ENCODE assay signal across 21 cellular contexts in genomic region chr4:52606766-52607165, GRCh38.
"Had no signal": no experiment of that assay in that cellular context is flagged by ENCODE, and none has a peak within 500 bp of the region (broad histone marks: within the 10 kb centered on the region; RNA-seq: fewer than 3 reads in every experiment).

No MANE protein-coding gene starts in this region.

- H3K4me3 ChIP-seq: esophagus squamous epithelium, gastrocnemius medialis, heart left ventricle, neural progenitor cell, psoas muscle, sigmoid colon, upper lobe of left lung had no signal

- H3K27ac ChIP-seq: brain microvascular endothelial cell, esophagus squamous epithelium, gastrocnemius medialis, heart left ventricle, neural progenitor cell, psoas muscle, sigmoid colon, upper lobe of left lung had no signal

- DNase-seq: activated CD4-positive, alpha-beta T cell treated with anti-CD3 and anti-CD28 coated beads for 4 hours; activated CD8-positive, alpha-beta memory T cell treated with anti-CD3 and anti-CD28 coated beads, Interleukin-2, amount 50 U/mL, for 4 hours; activated CD8-positive, alpha-beta T cell treated with anti-CD3 and anti-CD28 coated beads, Interleukin-2, amount 10 ng/mL, durations not matched to agents 7 days and 5 days; activated effector memory CD4-positive, alpha-beta T cell treated with anti-CD3 and anti-CD28 coated beads, Interleukin-2, amount 50 U/mL, for 16 hours; activated T-cell treated with anti-CD3 and anti-CD28 coated beads, Interleukin-2, amount 50 U/mL, for 48 hours; amniotic stem cell; brain microvascular endothelial cell; cortex of kidney; effector CD4-positive, alpha-beta T cell; esophagus squamous epithelium; gastrocnemius medialis; heart left ventricle; mammary epithelial cell; naive B cell; psoas muscle; sigmoid colon; stimulated activated CD4-positive, alpha-beta T cell treated with anti-CD3 and anti-CD28 coated beads, Interleukin-1b, Interleukin-23, amount 100 ng/mL, for 48 hours; stimulated activated naive CD8-positive, alpha-beta T cell treated with anti-CD3 and anti-CD28 coated beads, Interleukin-15, amount 100 ng/mL, for 72 hours; T-helper 2 cell; upper lobe of left lung had no signal

- H3K27me3 ChIP-seq: brain microvascular endothelial cell, esophagus squamous epithelium, gastrocnemius medialis, heart left ventricle, neural progenitor cell, sigmoid colon, upper lobe of left lung had no signal

- H3K4me1 ChIP-seq: esophagus squamous epithelium, gastrocnemius medialis, psoas muscle, sigmoid colon, upper lobe of left lung had no signal

- H3K9me3 ChIP-seq: esophagus squamous epithelium, gastrocnemius medialis, heart left ventricle, psoas muscle, sigmoid colon, upper lobe of left lung had no signal
